In the genomic region with DNA sequence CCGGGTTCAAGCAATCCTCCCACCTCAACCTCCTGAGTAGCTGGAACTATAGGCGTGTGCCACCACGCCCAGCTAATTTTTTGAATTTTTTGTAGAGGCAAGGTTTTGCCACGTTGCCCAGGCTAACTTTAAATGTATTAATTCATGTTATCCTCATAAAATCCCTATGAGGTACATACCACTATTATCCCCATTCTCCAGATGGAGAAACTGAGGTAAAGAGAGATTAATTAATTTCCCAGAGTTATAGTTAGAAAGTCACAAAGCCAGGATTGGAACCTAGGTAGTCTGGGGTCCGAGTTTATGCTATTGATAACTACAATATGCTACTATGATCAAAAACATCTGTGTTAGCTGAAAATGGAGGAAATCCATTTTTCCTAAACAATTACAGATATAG, we compare ENCODE assay signal across 1 cellular context.
TF ChIP-seq lines count a peak whose summit lies in the region.

No MANE protein-coding gene starts in this region.

TF ChIP-seq in HepG2, 621 proteins besides CTCF, POLR2A, EP300 and RAD21:
- TF ChIP-seq MAZ (IDR thresholded peaks at IDR 0.05; ENCODE audit: borderline replicate concordance, low read depth, low read length) (no peak), MAZ (CRISPR knock-in tag; IDR thresholded peaks at IDR 0.05; ENCODE audit: low read depth) (no peak), ZNF256 (CRISPR knock-in tag; conservative IDR thresholded peaks at IDR 0.05) (no peak), ZNF317 (CRISPR knock-in tag; IDR thresholded peaks at IDR 0.05) (no peak), HDAC1 (CRISPR knock-in tag; IDR thresholded peaks at IDR 0.05) (0 out of 2 replicates have a peak, but pooled peaks have one; percentile 27), CEBPG (CRISPR knock-in tag; IDR thresholded peaks at IDR 0.05) (no peak), DBP (CRISPR knock-in tag; IDR thresholded peaks at IDR 0.05; ENCODE audit: not compliant biosample characterization) (no peak), ELF3 (CRISPR knock-in tag; IDR thresholded peaks at IDR 0.05) (no peak), ZNF629 (CRISPR knock-in tag; conservative IDR thresholded peaks at IDR 0.05) (peak; percentile 85), CHD4 (IDR thresholded peaks at IDR 0.05; ENCODE audit: borderline replicate concordance, low read length) (peak; percentile 79; the same call in 1 of the 2 replicates), FOXP1 (IDR thresholded peaks at IDR 0.05) (no peak), FOXP1 (CRISPR knock-in tag; IDR thresholded peaks at IDR 0.05) (no peak), ZNF383 (CRISPR knock-in tag; IDR thresholded peaks at IDR 0.05; ENCODE audit: borderline replicate concordance) (no peak), ZNF232 (CRISPR knock-in tag; IDR thresholded peaks at IDR 0.05; ENCODE audit: borderline replicate concordance) (no peak), MEF2D (CRISPR knock-in tag; IDR thresholded peaks at IDR 0.05) (no peak), PCBP2 (optimal IDR thresholded peaks at IDR 0.05; ENCODE audit: low read depth, low read length, poor library complexity, severe bottlenecking) (no peak), ZNF335 (CRISPR knock-in tag; IDR thresholded peaks at IDR 0.05) (no peak), MXD3 (CRISPR knock-in tag; IDR thresholded peaks at IDR 0.05) (no peak), SMARCC2 (IDR thresholded peaks at IDR 0.05) (no peak), ZBTB3 (CRISPR knock-in tag; IDR thresholded peaks at IDR 0.05; ENCODE audit: borderline replicate concordance, low read depth) (no peak), ZNF75D (CRISPR knock-in tag; IDR thresholded peaks at IDR 0.05; ENCODE audit: borderline replicate concordance) (no peak), HMGA1 (CRISPR knock-in tag; conservative IDR thresholded peaks at IDR 0.05) (no peak)
- TF ChIP-seq, protein P1, sequence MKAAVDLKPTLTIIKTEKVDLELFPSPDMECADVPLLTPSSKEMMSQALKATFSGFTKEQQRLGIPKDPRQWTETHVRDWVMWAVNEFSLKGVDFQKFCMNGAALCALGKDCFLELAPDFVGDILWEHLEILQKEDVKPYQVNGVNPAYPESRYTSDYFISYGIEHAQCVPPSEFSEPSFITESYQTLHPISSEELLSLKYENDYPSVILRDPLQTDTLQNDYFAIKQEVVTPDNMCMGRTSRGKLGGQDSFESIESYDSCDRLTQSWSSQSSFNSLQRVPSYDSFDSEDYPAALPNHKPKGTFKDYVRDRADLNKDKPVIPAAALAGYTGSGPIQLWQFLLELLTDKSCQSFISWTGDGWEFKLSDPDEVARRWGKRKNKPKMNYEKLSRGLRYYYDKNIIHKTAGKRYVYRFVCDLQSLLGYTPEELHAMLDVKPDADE (CRISPR knock-in tag; IDR thresholded peaks at IDR 0.05), result no peak
